In genomic region chr16:46763147-46763546, GRCh38 we compare ENCODE assay signal across 16 cellular contexts. TPM values are rescaled to one million over a fixed set of nuclear protein-coding genes. Genes with fewer than 3 reads are reported as not detected.
A peak's percentile ranks its signal among the peaks of the same experiment; 100 is the strongest.
DNase-seq lines count a peak whose midpoint lies in the region; ATAC-seq and TF ChIP-seq lines count a peak whose summit lies in the region.
"Had no signal": no experiment of that assay in that cellular context is flagged by ENCODE, and none has a peak within 500 bp of the region (broad histone marks: within the 10 kb centered on the region; RNA-seq: fewer than 3 reads in every experiment).

No MANE protein-coding gene starts in this region.

- BruUV-seq in mammary epithelial cell (replicated peaks; lab: Mats Ljungman, UMichigan) (no TSS peak), MCF 10A (replicated peaks; lab: Mats Ljungman, UMichigan) (no TSS peak)

- ATAC-seq in mucosa of descending colon (no peak), HG03460 (IDR thresholded peaks at IDR 0.05; ENCODE audit: unreplicated experiment) (no peak)
- ATAC-seq: K562 had no signal

- H3K36me3 ChIP-seq in mammary epithelial cell (ENCODE audit: insufficient read depth, low read length) (no peaks in the 10 kb centered on the region), mucosa of descending colon (ENCODE audit: low read depth) (no peaks in the 10 kb centered on the region)
- H3K36me3 ChIP-seq: SJSA1, uterus had no signal

- POLR2A ChIA-PET in MCF 10A (lab: Yijun Ruan, JAX) = no interaction called here

- H3K9ac ChIP-seq in mammary epithelial cell (ENCODE audit: insufficient read depth, low read length) = no peak overlapping the region

- H3K4me2 ChIP-seq in mammary epithelial cell (ENCODE audit: insufficient read depth, low read depth, low read length) = peak overlapping the region; percentile 1

- H3K27me3 ChIP-seq in mammary epithelial cell (ENCODE audit: insufficient read depth, low read length) = no peaks in the 10 kb centered on the region
- H3K27me3 ChIP-seq: SJSA1, uterus had no signal

- CTCF ChIA-PET in mammary epithelial cell (lab: Charles Lee; ENCODE audit: low non-redundant PET) = no interaction called here
- CTCF ChIA-PET in MCF 10A (lab: Yijun Ruan, JAX) = no interaction called here
- CTCF ChIA-PET in activated naive CD4-positive, alpha-beta T cell treated with anti-CD3 and anti-CD28 coated beads, Interleukin-2, amount 10 ng/mL, durations not matched to agents 7 days and 5 days (lab: Charles Lee) = no interaction called here

- DNase-seq in mammary epithelial cell (peak; percentile 42), MCF 10A (ENCODE audit: unreplicated experiment) (no peak), islet precursor cell (peak; percentile 78), mucosa of descending colon (no peak), T-helper 1 cell (no peak)
- no peak for DNase-seq in activated naive CD4-positive, alpha-beta T cell treated with anti-CD3 and anti-CD28 coated beads, Interleukin-2, amount 10 ng/mL, durations not matched to agents 7 days and 5 days
- DNase-seq: activated CD8-positive, alpha-beta memory T cell treated with anti-CD3 and anti-CD28 coated beads, Interleukin-2, amount 50 U/mL, for 4 hours; EL; HFFc6; NCI-H226; stimulated activated CD8-positive, alpha-beta memory T cell treated with anti-CD3 and anti-CD28 coated beads, Interleukin-4, amount 100 ng/mL, for 48 hours; uterus had no signal

- dilution Hi-C loops in mammary epithelial cell (cut with HindIII; ENCODE audit: low sequenced_read_pairs) = no loop called here

- H3K9me3 Mint-ChIP-seq in MCF 10A (ENCODE audit: unreplicated experiment) = no peaks in the 10 kb centered on the region
- H3K9me3 Mint-ChIP-seq in activated naive CD4-positive, alpha-beta T cell treated with anti-CD3 and anti-CD28 coated beads, Interleukin-2, amount 10 ng/mL, durations not matched to agents 7 days and 5 days = no peaks in the 10 kb centered on the region
- H3K9me3 Mint-ChIP-seq: HFFc6 had no signal

- H3K4me1 ChIP-seq in mammary epithelial cell (ENCODE audit: insufficient read depth, low read length) (peaks cover 12% of the 10 kb centered on the region), mucosa of descending colon (ENCODE audit: low read depth) (no peaks in the 10 kb centered on the region)
- H3K4me1 ChIP-seq: uterus had no signal

- H2AFZ ChIP-seq in mammary epithelial cell (ENCODE audit: low read depth, low read length) = peak overlapping the region; percentile 12

- in situ Hi-C loops in mammary epithelial cell (cut with MboI; ENCODE audit: low sequenced_read_pairs in 2 of 2) = no loop called here

- TF ChIP-seq CTCF in mammary epithelial cell (conservative IDR thresholded peaks at IDR 0.05 in 1 of 2, IDR thresholded peaks at IDR 0.05 in 1 of 2; ENCODE audit: extremely low read depth in 1 of 2, insufficient read depth in 1 of 2, low read depth in 1 of 2, low read length in 2 of 2) (no peak), MCF 10A (IDR thresholded peaks at IDR 0.05; ENCODE audit: unreplicated experiment) (no peak), VCaP (conservative IDR thresholded peaks at IDR 0.05) (no peak), mucosa of descending colon (IDR thresholded peaks at IDR 0.05) (no peak)

- H3K4me3 ChIP-seq in mammary epithelial cell (replicated peaks in 1 of 3; ENCODE audit: insufficient read depth in 1 of 3, low read depth in 2 of 3, low read length in 3 of 3) (no peak overlapping the region), mucosa of descending colon (no peak overlapping the region)
- H3K4me3 ChIP-seq: K562, SJSA1, uterus had no signal

- no peaks in the 10 kb centered on the region for H3K4me1 Mint-ChIP-seq in MCF 10A (ENCODE audit: insufficient read depth, unreplicated experiment)
- H3K4me1 Mint-ChIP-seq in activated naive CD4-positive, alpha-beta T cell treated with anti-CD3 and anti-CD28 coated beads, Interleukin-2, amount 10 ng/mL, durations not matched to agents 7 days and 5 days = peaks cover 3% of the 10 kb centered on the region

- H3K27ac ChIP-seq in mammary epithelial cell (ENCODE audit: insufficient read depth, low read depth, low read length) = no peak overlapping the region
- peak overlapping the region; percentile 31; the same call in 1 of the 2 replicates for H3K27ac ChIP-seq in VCaP
- H3K27ac ChIP-seq: SJSA1, uterus had no signal

- intact Hi-C loops in mammary epithelial cell (cut with micrococcal nuclease) = no loop called here
- intact Hi-C loops in MCF 10A (cut with micrococcal nuclease) = no loop called here
- intact Hi-C loops in mucosa of descending colon (cut with DNase I, micrococcal nuclease) = no loop called here

- H3K9me3 ChIP-seq in mammary epithelial cell (replicated peaks; ENCODE audit: insufficient read depth, low read length) = no peaks in the 10 kb centered on the region
- H3K9me3 ChIP-seq in mucosa of descending colon = no peaks in the 10 kb centered on the region
- H3K9me3 ChIP-seq: SJSA1, uterus had no signal

- H3K27ac Mint-ChIP-seq in MCF 10A (ENCODE audit: low read depth, unreplicated experiment) = no peak overlapping the region
- H3K27ac Mint-ChIP-seq in activated naive CD4-positive, alpha-beta T cell treated with anti-CD3 and anti-CD28 coated beads, Interleukin-2, amount 10 ng/mL, durations not matched to agents 7 days and 5 days = no peak overlapping the region
- H3K27ac Mint-ChIP-seq: HFFc6 had no signal

- no peaks in the 10 kb centered on the region for H4K20me1 ChIP-seq in mammary epithelial cell (ENCODE audit: insufficient read depth, low read length)

- no peaks in the 10 kb centered on the region for H3K79me2 ChIP-seq in mammary epithelial cell (ENCODE audit: insufficient read depth, low read length)

- H3K27me3 Mint-ChIP-seq in MCF 10A (ENCODE audit: insufficient read depth, unreplicated experiment) = peaks cover 29% of the 10 kb centered on the region
- H3K27me3 Mint-ChIP-seq in activated naive CD4-positive, alpha-beta T cell treated with anti-CD3 and anti-CD28 coated beads, Interleukin-2, amount 10 ng/mL, durations not matched to agents 7 days and 5 days = peaks cover 21% of the 10 kb centered on the region

- peaks cover 6% of the 10 kb centered on the region for H3K36me3 Mint-ChIP-seq in MCF 10A (ENCODE audit: insufficient read depth, unreplicated experiment)
- no peaks in the 10 kb centered on the region for H3K36me3 Mint-ChIP-seq in activated naive CD4-positive, alpha-beta T cell treated with anti-CD3 and anti-CD28 coated beads, Interleukin-2, amount 10 ng/mL, durations not matched to agents 7 days and 5 days

- WGBS in mammary epithelial cell (ENCODE audit: low coverage, missing lambda C conversion rate) = 3% methylated on average over 11 of the region's 12 CpGs

- H3K4me3 Mint-ChIP-seq in MCF 10A (ENCODE audit: unreplicated experiment) = no peak overlapping the region
- H3K4me3 Mint-ChIP-seq in activated naive CD4-positive, alpha-beta T cell treated with anti-CD3 and anti-CD28 coated beads, Interleukin-2, amount 10 ng/mL, durations not matched to agents 7 days and 5 days = no peak overlapping the region
- H3K4me3 Mint-ChIP-seq: HFFc6 had no signal

RNA-seq across cellular contexts. Expression of gene MYLK3, which starts 15.0 kb away (rescaled TPM):
- total RNA-seq in mammary epithelial cell (under 1 TPM; 0.17 to 0.40 TPM), MCF 10A (2022) (0.05 TPM in 1 of 2 replicates, not detected in the other), mucosa of descending colon (under 1 TPM; 0.03 to 0.63 (median 0.41) TPM)
- polyA plus RNA-seq in mammary epithelial cell = 0.01 TPM
- not detected for polyA minus RNA-seq in mammary epithelial cell

Comparison
In these comparisons a context has a peak if more than half of its experiments do, and no peak if none do; other contexts are left out.
1. DNase-seq: peak in mammary epithelial cell (single experiment) and islet precursor cell (single experiment); none in MCF 10A (single experiment), activated naive CD4-positive, alpha-beta T cell treated with anti-CD3 and anti-CD28 coated beads, Interleukin-2, amount 10 ng/mL, durations not matched to agents 7 days and 5 days (single experiment), mucosa of descending colon (0 of 3) and T-helper 1 cell (0 of 5).